In genomic region chr18:50833496-50833895, GRCh38 we compare ENCODE assay signal across 12 cellular contexts. TPM values are rescaled to one million over a fixed set of nuclear protein-coding genes. Genes with fewer than 3 reads are reported as not detected.
DNase-seq lines count a peak whose midpoint lies in the region; ATAC-seq lines count a peak whose summit lies in the region.
"Not testable (repeated sequence)": the region's sequence is repeated elsewhere in the genome, so short reads cannot be mapped to it uniquely, and the experiment has no call there.
"Had no signal": no experiment of that assay in that cellular context is flagged by ENCODE, and none has a peak within 500 bp of the region (broad histone marks: within the 10 kb centered on the region; RNA-seq: fewer than 3 reads in every experiment).

No MANE protein-coding gene starts in this region.

- not testable (repeated sequence) for ATAC-seq in stimulated activated memory B cell treated with anti-CD40 and anti-IgM and Interleukin-4, amounts not matched to agents 10 μg/mL and 1 μg/mL and 100 μg/mL, for 72 hours

- not testable (repeated sequence) for H3K9me3 Mint-ChIP-seq in dendritic cell treated with granulocyte-macrophage colony-stimulating factor and Interleukin-4, amounts not matched to agents 40 ng/mL and 50 ng/mL, for 4 days; stimulated activated memory B cell treated with anti-CD40 and anti-IgM and Interleukin-4, amounts not matched to agents 10 μg/mL and 1 μg/mL and 100 μg/mL, for 72 hours

- not testable (repeated sequence) for H3K27me3 Mint-ChIP-seq in dendritic cell treated with granulocyte-macrophage colony-stimulating factor and Interleukin-4, amounts not matched to agents 40 ng/mL and 50 ng/mL, for 4 days; stimulated activated memory B cell treated with anti-CD40 and anti-IgM and Interleukin-4, amounts not matched to agents 10 μg/mL and 1 μg/mL and 100 μg/mL, for 72 hours

- intact Hi-C loops in dendritic cell treated with granulocyte-macrophage colony-stimulating factor and Interleukin-4, amounts not matched to agents 40 ng/mL and 50 ng/mL, for 4 days (cut with micrococcal nuclease), result not testable (repeated sequence)

- peak; percentile 62 for DNase-seq in G401 (ENCODE audit: low spot score)
- peak; percentile 53 for DNase-seq in cerebellar cortex (ENCODE audit: low spot score)

- in situ Hi-C loops in G401 (cut with HindIII; ENCODE audit: low sequenced_read_pairs), result not testable (repeated sequence)

- peak overlapping the region; percentile 9 for H3K27ac Mint-ChIP-seq in dendritic cell treated with granulocyte-macrophage colony-stimulating factor and Interleukin-4, amounts not matched to agents 40 ng/mL and 50 ng/mL, for 4 days
- peak overlapping the region; percentile 51 for H3K27ac Mint-ChIP-seq in stimulated activated memory B cell treated with anti-CD40 and anti-IgM and Interleukin-4, amounts not matched to agents 10 μg/mL and 1 μg/mL and 100 μg/mL, for 72 hours

- H3K4me3 Mint-ChIP-seq in dendritic cell treated with granulocyte-macrophage colony-stimulating factor and Interleukin-4, amounts not matched to agents 40 ng/mL and 50 ng/mL, for 4 days; stimulated activated memory B cell treated with anti-CD40 and anti-IgM and Interleukin-4, amounts not matched to agents 10 μg/mL and 1 μg/mL and 100 μg/mL, for 72 hours: not testable (repeated sequence)

- not testable (repeated sequence) for H3K36me3 Mint-ChIP-seq in dendritic cell treated with granulocyte-macrophage colony-stimulating factor and Interleukin-4, amounts not matched to agents 40 ng/mL and 50 ng/mL, for 4 days (ENCODE audit: low read depth); stimulated activated memory B cell treated with anti-CD40 and anti-IgM and Interleukin-4, amounts not matched to agents 10 μg/mL and 1 μg/mL and 100 μg/mL, for 72 hours

- H3K4me1 Mint-ChIP-seq in dendritic cell treated with granulocyte-macrophage colony-stimulating factor and Interleukin-4, amounts not matched to agents 40 ng/mL and 50 ng/mL, for 4 days (ENCODE audit: low read depth), result peaks cover 35% of the 10 kb centered on the region
- H3K4me1 Mint-ChIP-seq in stimulated activated memory B cell treated with anti-CD40 and anti-IgM and Interleukin-4, amounts not matched to agents 10 μg/mL and 1 μg/mL and 100 μg/mL, for 72 hours, result peaks cover 53% of the 10 kb centered on the region

RNA-seq across cellular contexts. Expression of gene MRO, which starts 13.7 kb away (rescaled TPM):
- total RNA-seq in G401 (2014; rRNA removed; shearing (Covaris generic)), result 0.03 TPM in 1 of 2 replicates, not detected in the other
- total RNA-seq: B cell; Caco-2; Calu3; CD4-positive, alpha-beta memory T cell; CD4-positive, alpha-beta T cell; CD4-positive, CD25-positive, alpha-beta regulatory T cell; CD8-positive, alpha-beta T cell; Daoy had no signal

RNA-seq across cellular contexts. Expression of gene ME2, which starts 45.4 kb away (rescaled TPM):
- 91.9 and 125 TPM in 2 replicates for total RNA-seq in G401 (2014; rRNA removed; shearing (Covaris generic))
